ENCODE assay signal across 8 cellular contexts in genomic region chr15:49215768-49216739, GRCh38. TPM values are rescaled to one million over a fixed set of nuclear protein-coding genes. Genes with fewer than 3 reads are reported as not detected.
A peak's percentile ranks its signal among the peaks of the same experiment; 100 is the strongest.
DNase-seq lines count a peak whose midpoint lies in the region; ATAC-seq and TF ChIP-seq lines count a peak whose summit lies in the region.

No MANE protein-coding gene starts in this region.

- no peak overlapping the region for H3K4me3 Mint-ChIP-seq in MCF 10A (ENCODE audit: unreplicated experiment)
- H3K4me3 Mint-ChIP-seq in immature natural killer cell: no peak overlapping the region

- H3K9me3 Mint-ChIP-seq in MCF 10A (ENCODE audit: unreplicated experiment): peaks cover 8% of the 10 kb centered on the region
- H3K9me3 Mint-ChIP-seq in immature natural killer cell: peaks cover 2 to 6% (median 4%) of the 10 kb centered on the region in 6 donors

- H3K9me3 ChIP-seq in breast epithelium: no peaks in the 10 kb centered on the region

- ATAC-seq in HG02870 (IDR thresholded peaks at IDR 0.05; ENCODE audit: unreplicated experiment): peak; percentile 98
- no peak for ATAC-seq in activated CD4-positive, CD25-positive, alpha-beta regulatory T cell treated with anti-CD3 and anti-CD28 coated beads, Interleukin-2, amount 50 U/mL, for 24 hours

- H3K4me1 Mint-ChIP-seq in MCF 10A (ENCODE audit: insufficient read depth, unreplicated experiment) (peaks cover 26% of the 10 kb centered on the region), immature natural killer cell (peaks cover 23 to 62% of the 10 kb centered on the region in 2 donors)

- H3K27me3 Mint-ChIP-seq in MCF 10A (ENCODE audit: insufficient read depth, unreplicated experiment) (no peaks in the 10 kb centered on the region), immature natural killer cell (ENCODE audit: low read depth in 3 of 3) (no peaks in the 10 kb centered on the region)

- intact Hi-C loops in MCF 10A (cut with micrococcal nuclease): no loop called here
- intact Hi-C loops in breast epithelium (cut with DNase I; ENCODE audit: low total_unique reads): loop anchor here (5.0 kb wide), 1 partner anchor 841 kb away; no protein-coding TSS in a partner anchor

- H3K36me3 ChIP-seq in breast epithelium: no peaks in the 10 kb centered on the region

- H3K27ac Mint-ChIP-seq in MCF 10A (ENCODE audit: low read depth, unreplicated experiment) (peak overlapping the region; percentile 49), immature natural killer cell (peak overlapping the region in 4 of 6 donors; percentile 23 to 74 (median 38))

- TF ChIP-seq POLR2A in breast epithelium (IDR thresholded peaks at IDR 0.05): no peak

- CTCF ChIA-PET in MCF 10A (lab: Yijun Ruan, JAX): interaction anchor here (0.9 kb wide), 1 partner anchor 206 kb away, joined by 5 read pairs; no protein-coding TSS in a partner anchor

- H3K4me3 ChIP-seq in breast epithelium: no peak overlapping the region

- POLR2A ChIA-PET in MCF 10A (lab: Yijun Ruan, JAX): interaction anchor here (0.9 to 1.4 kb wide), 3 partner anchors 9 to 202 kb away, joined by 3 to 4 read pairs (median 3); no protein-coding TSS in a partner anchor

- no peak overlapping the region for H3K27ac ChIP-seq in breast epithelium

- no peaks in the 10 kb centered on the region for H3K4me1 ChIP-seq in breast epithelium

- H3K27me3 ChIP-seq in breast epithelium: no peaks in the 10 kb centered on the region

- TF ChIP-seq CTCF in MCF 10A (IDR thresholded peaks at IDR 0.05; ENCODE audit: unreplicated experiment) (no peak), breast epithelium (IDR thresholded peaks at IDR 0.05) (no peak)

- peaks cover 55% of the 10 kb centered on the region for H3K36me3 Mint-ChIP-seq in MCF 10A (ENCODE audit: insufficient read depth, unreplicated experiment)
- H3K36me3 Mint-ChIP-seq in immature natural killer cell: peaks cover 34 to 46% (median 44%) of the 10 kb centered on the region in 3 donors

- DNase-seq in MCF 10A (ENCODE audit: unreplicated experiment) (peak; percentile 52), breast epithelium (ENCODE audit: low spot score in 2 of 2) (no peak), NCI-H345 (lab: John Stamatoyannopoulos, UW) (peak; percentile 68), immature natural killer cell (peak in 2 of 3 donors; percentile 23 to 24), NCI-H1048 (lab: John Stamatoyannopoulos, UW) (no peak), NCI-H2171 treated with DMSO at 0.1 percent for 48 hours (lab: John Stamatoyannopoulos, UW) (no peak)

- no TSS peak for BruUV-seq in MCF 10A (replicated peaks; lab: Mats Ljungman, UMichigan)

RNA-seq across cellular contexts. Expression of gene GALK2, which starts 46.0 kb away (rescaled TPM):
- total RNA-seq in MCF 10A (2022) (41.6 and 43.5 TPM in 2 replicates), breast epithelium (10 to 100 TPM; 26.2 to 69.5 (median 64.1) TPM)
- polyA plus RNA-seq in immature natural killer cell: 10 to 100 TPM in 2 of 3 donors, 1 to 10 TPM in 1; 8.8 to 25.1 (median 18.1) TPM

Comparison
In these comparisons a context has a peak if more than half of its experiments do, and no peak if none do; other contexts are left out.
1. DNase-seq: peak in MCF 10A (single experiment), NCI-H345 (single experiment) and immature natural killer cell (2 of 3); none in breast epithelium (0 of 2), NCI-H1048 (single experiment) and NCI-H2171 treated with DMSO at 0.1 percent for 48 hours (single experiment).